In the genomic region with DNA sequence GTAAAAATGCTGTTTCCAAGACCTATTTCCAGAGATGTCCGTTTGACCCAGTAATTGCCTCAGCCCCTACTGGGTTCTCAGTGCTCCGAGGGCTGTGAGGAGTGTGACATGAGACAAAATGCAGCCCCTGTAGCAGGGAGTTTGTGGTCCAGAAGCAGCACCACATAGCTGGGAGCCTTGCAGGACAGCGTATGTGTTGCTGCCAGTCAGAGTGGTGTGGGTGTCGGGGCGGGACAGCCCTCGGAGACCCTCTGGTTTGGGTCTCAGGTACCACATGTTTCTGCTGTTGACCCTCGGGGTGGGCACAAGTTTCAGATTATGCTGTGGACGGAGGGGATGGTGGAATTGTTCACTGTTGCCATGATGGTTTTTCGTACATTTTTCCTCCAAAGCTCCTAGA, we compare ENCODE assay signal across 21 cellular contexts. TPM values are rescaled to one million over a fixed set of nuclear protein-coding genes. Genes with fewer than 3 reads are reported as not detected.
DNase-seq lines count a peak whose midpoint lies in the region; ATAC-seq and TF ChIP-seq lines count a peak whose summit lies in the region.
"Had no signal": no experiment of that assay in that cellular context is flagged by ENCODE, and none has a peak within 500 bp of the region (broad histone marks: within the 10 kb centered on the region; RNA-seq: fewer than 3 reads in every experiment).

No MANE protein-coding gene starts in this region.

- H3K36me3 Mint-ChIP-seq in IgD-negative memory B cell: no peaks in the 10 kb centered on the region
- no peaks in the 10 kb centered on the region for H3K36me3 Mint-ChIP-seq in immature natural killer cell

- CTCF ChIA-PET in A673 (lab: Charles Lee): no interaction called here

- H3K9me3 ChIP-seq in effector memory CD4-positive, alpha-beta T cell (ENCODE audit: control insufficient read depth, low read length): no peaks in the 10 kb centered on the region
- H3K9me3 ChIP-seq in A673 (ENCODE audit: low read depth, low read length, poor library complexity, severe bottlenecking): no peaks in the 10 kb centered on the region
- H3K9me3 ChIP-seq: BE2C, SJCRH30 had no signal

- H3K4me1 ChIP-seq in effector memory CD4-positive, alpha-beta T cell (ENCODE audit: control insufficient read depth, insufficient read depth, low read length, poor library complexity, severe bottlenecking): peaks cover 33% of the 10 kb centered on the region
- H3K4me1 ChIP-seq in A673 (ENCODE audit: insufficient read depth, low read length, poor library complexity, severe bottlenecking): peaks cover 12% of the 10 kb centered on the region

- H3K27me3 ChIP-seq in effector memory CD4-positive, alpha-beta T cell (replicated peaks; ENCODE audit: control insufficient read depth, insufficient read depth, low read length, poor library complexity, severe bottlenecking): no peaks in the 10 kb centered on the region
- no peaks in the 10 kb centered on the region for H3K27me3 ChIP-seq in A673 (replicated peaks; ENCODE audit: insufficient read depth, low read depth, low read length, poor library complexity)
- H3K27me3 ChIP-seq: BE2C, SJCRH30 had no signal

- POLR2A ChIA-PET in A673 (lab: Charles Lee; ENCODE audit: low non-redundant PET): no interaction called here

- H3K27me3 Mint-ChIP-seq in IgD-negative memory B cell (no peaks in the 10 kb centered on the region), immature natural killer cell (ENCODE audit: low read depth in 3 of 3) (peaks cover 0 to 1% (median 0%) of the 10 kb centered on the region in 3 donors)

- no peaks in the 10 kb centered on the region for H3K36me3 ChIP-seq in effector memory CD4-positive, alpha-beta T cell (ENCODE audit: control insufficient read depth, insufficient read depth, low read length)
- H3K36me3 ChIP-seq in A673 (ENCODE audit: insufficient read depth, low read length, poor library complexity, severe bottlenecking): no peaks in the 10 kb centered on the region
- H3K36me3 ChIP-seq: BE2C had no signal

- peak overlapping the region in 2 of 3 donors; percentile 85 to 86 for H3K27ac Mint-ChIP-seq in IgD-negative memory B cell
- peak overlapping the region in 5 of 6 donors; percentile 13 to 78 (median 60) for H3K27ac Mint-ChIP-seq in immature natural killer cell

- DNase-seq in cardiac septum (ENCODE audit: low spot score): peak; percentile 50
- no peak for DNase-seq in Right ventricle myocardium inferior (ENCODE audit: missing footprints)
- no peak for DNase-seq in immature natural killer cell
- DNase-seq in effector memory CD4-positive, alpha-beta T cell: no peak
- DNase-seq in A673 (ENCODE audit: low spot score): no peak
- DNase-seq in stimulated activated naive CD4-positive, alpha-beta T cell (lab: John Stamatoyannopoulos, UW): no peak
- DNase-seq: BE2C; GDM1; GOT3; IMR-90; NCI-H1105; NCI-H1694; NCI-H2081; NCI-H2171; NCI-H345; NCI-H524; NCI-H774; NK-92 treated with Interleukin-12 subunit alpha and Interleukin-12 subunit beta, amount 100 ng/mL, for 24 hours; SJCRH30 had no signal

- H3K9me3 Mint-ChIP-seq in IgD-negative memory B cell (no peaks in the 10 kb centered on the region), immature natural killer cell (no peaks in the 10 kb centered on the region)

- no peak overlapping the region for H3K4me3 ChIP-seq in effector memory CD4-positive, alpha-beta T cell (ENCODE audit: insufficient read depth, low read depth, low read length, poor library complexity, severe bottlenecking)
- H3K4me3 ChIP-seq in A673 (ENCODE audit: low read depth, low read length, poor library complexity, severe bottlenecking): no peak overlapping the region
- H3K4me3 ChIP-seq: SJCRH30 had no signal

- no peak overlapping the region for H3K27ac ChIP-seq in effector memory CD4-positive, alpha-beta T cell (ENCODE audit: insufficient read depth, low read length, poor library complexity, severe bottlenecking)
- H3K27ac ChIP-seq in A673 (ENCODE audit: low read depth, low read length, poor library complexity, severe bottlenecking): no peak overlapping the region
- H3K27ac ChIP-seq: SJCRH30 had no signal

- no peak for TF ChIP-seq CTCF in A673 (conservative IDR thresholded peaks at IDR 0.05; ENCODE audit: low read depth, low read length)

- intact Hi-C loops in cardiac septum (cut with DNase I) (no loop called here), Right ventricle myocardium inferior (cut with DNase I) (no loop called here), A673 (cut with micrococcal nuclease; ENCODE audit: unreplicated experiment) (no loop called here)

- H3K4me3 Mint-ChIP-seq in IgD-negative memory B cell (no peak overlapping the region), immature natural killer cell (no peak overlapping the region)

- peaks cover 58 to 70% (median 61%) of the 10 kb centered on the region in 3 donors for H3K4me1 Mint-ChIP-seq in IgD-negative memory B cell
- peaks cover 54 to 78% of the 10 kb centered on the region in 2 donors for H3K4me1 Mint-ChIP-seq in immature natural killer cell

- ATAC-seq in Right ventricle myocardium inferior: no peak
- ATAC-seq: Panc1 had no signal

- no TSS peak for BruUV-seq in A673 (replicated peaks; lab: Mats Ljungman, UMichigan)

RNA-seq across cellular contexts. Expression of gene TBC1D22A, which starts 17.2 kb away (rescaled TPM):
- 20.1 TPM for total RNA-seq in cardiac septum
- 14.6 TPM for total RNA-seq in Right ventricle myocardium inferior
- 64.3 TPM for polyA plus RNA-seq in IgD-negative memory B cell
- 10 to 100 TPM; 20.6 to 28.0 (median 24.0) TPM for polyA plus RNA-seq in immature natural killer cell
- total RNA-seq in A673 (2021): 22.5 and 23.5 TPM in 2 replicates

RNA-seq across cellular contexts. Expression of gene CERK, which starts 41.6 kb away (rescaled TPM):
- total RNA-seq in cardiac septum: 60.0 TPM
- 71.6 TPM for total RNA-seq in Right ventricle myocardium inferior
- polyA plus RNA-seq in IgD-negative memory B cell: 11.7 TPM
- 10 to 100 TPM; 31.1 to 59.4 (median 38.9) TPM for polyA plus RNA-seq in immature natural killer cell
- 55.6 and 58.8 TPM in 2 replicates for total RNA-seq in A673 (2021)
